4 cellular contexts compared by ENCODE assay signal in genomic region chr1:119786046-119786445, GRCh38. TPM values are rescaled to one million over a fixed set of nuclear protein-coding genes. Genes with fewer than 3 reads are reported as not detected.
"Had no signal": no experiment of that assay in that cellular context is flagged by ENCODE, and none has a peak within 500 bp of the region (broad histone marks: within the 10 kb centered on the region; RNA-seq: fewer than 3 reads in every experiment).

No MANE protein-coding gene starts in this region.

RNA-seq across cellular contexts. Expression of gene HMGCS2, which starts 17.3 kb away (rescaled TPM):
- total RNA-seq: activated CD4-positive, alpha-beta T cell treated with anti-CD3 and anti-CD28 coated beads for 36 hours; activated CD8-positive, alpha-beta T cell treated with anti-CD3 and anti-CD28 coated beads, Interleukin-2, amount 10 ng/mL, durations not matched to agents 7 days and 5 days; T-helper 2 cell treated with Interferon-gamma antibody and Interleukin-4, amounts not matched to agents 100 ng/mL and 5 ng/mL, for 36 hours had no signal

RNA-seq across cellular contexts. Expression of gene REG4, which starts 25.2 kb away (rescaled TPM):
- total RNA-seq: Right ventricle myocardium inferior; T-helper 2 cell treated with Interferon-gamma antibody and Interleukin-4, amounts not matched to agents 100 ng/mL and 5 ng/mL, for 36 hours had no signal
